Comparison of ENCODE assay signal across 8 cellular contexts in genomic region chrX:96770315-96770714, GRCh38.
DNase-seq lines count a peak whose midpoint lies in the region; ATAC-seq, FAIRE-seq and TF ChIP-seq lines count a peak whose summit lies in the region.

No MANE protein-coding gene starts in this region.

- H4K20me1 ChIP-seq in HepG2 (ENCODE audit: insufficient read depth, low read length), result no peaks in the 10 kb centered on the region

- POLR2A ChIA-PET in HEK293 (lab: Yijun Ruan, JAX) (no interaction called here), HepG2 (lab: Yijun Ruan, JAX) (no interaction called here)

- H3K4me2 ChIP-seq in HepG2 (ENCODE audit: low read depth, low read length), result no peak overlapping the region

- in situ Hi-C loops in HepG2 (cut with HindIII; ENCODE audit: extremely low pct_ligation_motif_present, low pct_unique_long_range_greater_than_20kb), result no loop called here

- no peak for ATAC-seq in HepG2
- no peak for ATAC-seq in HG03342 (IDR thresholded peaks at IDR 0.05; ENCODE audit: unreplicated experiment)

- H3K36me3 ChIP-seq in HEK293 (ENCODE audit: control insufficient read depth in 2 of 2, insufficient read depth in 1 of 2, low read length in 2 of 2) (no peaks in the 10 kb centered on the region), HepG2 (replicated peaks in 1 of 2; ENCODE audit: control insufficient read depth in 1 of 2, insufficient read depth in 2 of 2, low read length in 2 of 2) (no peaks in the 10 kb centered on the region)

- H3K9ac ChIP-seq in HepG2 (ENCODE audit: insufficient read depth, low read depth, low read length), result no peak overlapping the region

- CTCF ChIA-PET in HEK293 (lab: Yijun Ruan, JAX) (interaction anchor here (0.6 to 2.1 kb wide), 12 partner anchors 9 to 916 kb away, joined by 3 to 16 read pairs (median 3); no protein-coding TSS in a partner anchor), HepG2 (lab: Yijun Ruan, JAX; ENCODE audit: low intra/inter-chr PET ratio, low total read pairs) (no interaction called here)

- WGBS in HepG2 (ENCODE audit: low lambda C conversion rate), result 63% methylated on average over 2 of the region's 2 CpGs

- DNase-seq in CD1c-positive myeloid dendritic cell (ENCODE audit: extremely low spot score) (peak; percentile 5), amniotic epithelial cell (ENCODE audit: low read depth) (peak; percentile 11), HepG2 (ENCODE audit: low spot score) (peak; percentile 0), glomerular visceral epithelial cell (ENCODE audit: extremely low spot score) (no peak), D341Med (ENCODE audit: low spot score) (no peak)
- DNase-seq in stimulated activated CD4-positive, alpha-beta T cell treated with anti-CD3 and anti-CD28 coated beads, Interleukin-2, amount 100 ng/mL, for 24 hours, result no peak

- intact Hi-C loops in HepG2 (cut with micrococcal nuclease; ENCODE audit: unreplicated experiment), result loop anchor here (2.0 to 5.0 kb wide), 2 partner anchors 398 to 917 kb away; no protein-coding TSS in a partner anchor

- H2AFZ ChIP-seq in HepG2 (ENCODE audit: low read length), result no peak overlapping the region

- H3K27ac ChIP-seq in HEK293 (ENCODE audit: extremely low read depth, low read depth, low read length), result no peak overlapping the region
- no peak overlapping the region for H3K27ac ChIP-seq in HepG2 (ENCODE audit: extremely low read length, insufficient read depth, low read length)

- H3K4me3 ChIP-seq in HEK293 (ENCODE audit: low read depth, low read length), result no peak overlapping the region
- no peak overlapping the region for H3K4me3 ChIP-seq in HepG2 (replicated peaks in 1 of 3; ENCODE audit: insufficient read depth in 1 of 3, low read depth in 2 of 3, low read length in 3 of 3)

- H3K79me2 ChIP-seq in HepG2 (ENCODE audit: insufficient read depth, low read length), result no peaks in the 10 kb centered on the region

- H3K27me3 ChIP-seq in HepG2 (ENCODE audit: control insufficient read depth in 1 of 2, insufficient read depth in 2 of 2, low read length in 2 of 2), result no peaks in the 10 kb centered on the region

- no TSS peak for BruUV-seq in HepG2 (replicated peaks; lab: Mats Ljungman, UMichigan)

- no peaks in the 10 kb centered on the region for H3K4me1 ChIP-seq in HEK293 (ENCODE audit: control insufficient read depth, insufficient read depth, low read length)
- H3K4me1 ChIP-seq in HepG2 (ENCODE audit: insufficient read depth, low read length), result no peaks in the 10 kb centered on the region

- no peak for TF ChIP-seq RAD21 in HepG2 (CRISPR knock-in tag; IDR thresholded peaks at IDR 0.05)

- FAIRE-seq in HepG2 (lab: Jason Lieb, UNC), result no peak

- TF ChIP-seq EP300 in HepG2 (IDR thresholded peaks at IDR 0.05; ENCODE audit: low read depth in 2 of 2, low read length in 2 of 2) (no peak), HepG2 (CRISPR knock-in tag; IDR thresholded peaks at IDR 0.05; ENCODE audit: borderline replicate concordance) (no peak)

- no peak for TF ChIP-seq POLR2A in HepG2 (IDR thresholded peaks at IDR 0.05; ENCODE audit: insufficient read depth in 1 of 2, low read depth in 2 of 2, low read length in 2 of 2)

- H3K9me3 ChIP-seq in HEK293 (ENCODE audit: control insufficient read depth, insufficient read depth, low read depth, low read length), result no peaks in the 10 kb centered on the region
- no peaks in the 10 kb centered on the region for H3K9me3 ChIP-seq in HepG2 (ENCODE audit: low read length)

- TF ChIP-seq CTCF in HEK293 (tag by site-specific recombination; IDR thresholded peaks at IDR 0.05) (no peak), HepG2 (CRISPR knock-in tag; IDR thresholded peaks at IDR 0.05) (peak; percentile 33)

TF ChIP-seq in HEK293, 187 proteins besides CTCF, POLR2A, EP300 and RAD21:
- TF ChIP-seq ZNF654 (tag by site-specific recombination; IDR thresholded peaks at IDR 0.05; ENCODE audit: low read depth), result peak; percentile 74
- no peak for TF ChIP-seq ZBTB21 (tag by site-specific recombination; IDR thresholded peaks at IDR 0.05)

TF ChIP-seq in HepG2, 621 proteins besides CTCF, POLR2A, EP300 and RAD21:
- TF ChIP-seq MIXL1 (CRISPR knock-in tag; IDR thresholded peaks at IDR 0.05) (0 out of 2 replicates have a peak, but pooled peaks have one; percentile 18), TCF7 (IDR thresholded peaks at IDR 0.05; ENCODE audit: low read depth) (no peak), CENPT (CRISPR knock-in tag; IDR thresholded peaks at IDR 0.05; ENCODE audit: low read depth) (no peak), SMC3 (IDR thresholded peaks at IDR 0.05; ENCODE audit: low read length) (0 out of 2 replicates have a peak, but pooled peaks have one; percentile 15), STAG1 (CRISPR knock-in tag; IDR thresholded peaks at IDR 0.05) (peak; percentile 64)

Comparison
In these comparisons a context has a peak if more than half of its experiments do, and no peak if none do; other contexts are left out.
1. DNase-seq: peak in CD1c-positive myeloid dendritic cell (single experiment), amniotic epithelial cell (single experiment) and HepG2 (single experiment); none in glomerular visceral epithelial cell (single experiment), D341Med (single experiment) and stimulated activated CD4-positive, alpha-beta T cell treated with anti-CD3 and anti-CD28 coated beads, Interleukin-2, amount 100 ng/mL, for 24 hours (0 of 2).